ENCODE assay signal across 11 cellular contexts in the genomic region with DNA sequence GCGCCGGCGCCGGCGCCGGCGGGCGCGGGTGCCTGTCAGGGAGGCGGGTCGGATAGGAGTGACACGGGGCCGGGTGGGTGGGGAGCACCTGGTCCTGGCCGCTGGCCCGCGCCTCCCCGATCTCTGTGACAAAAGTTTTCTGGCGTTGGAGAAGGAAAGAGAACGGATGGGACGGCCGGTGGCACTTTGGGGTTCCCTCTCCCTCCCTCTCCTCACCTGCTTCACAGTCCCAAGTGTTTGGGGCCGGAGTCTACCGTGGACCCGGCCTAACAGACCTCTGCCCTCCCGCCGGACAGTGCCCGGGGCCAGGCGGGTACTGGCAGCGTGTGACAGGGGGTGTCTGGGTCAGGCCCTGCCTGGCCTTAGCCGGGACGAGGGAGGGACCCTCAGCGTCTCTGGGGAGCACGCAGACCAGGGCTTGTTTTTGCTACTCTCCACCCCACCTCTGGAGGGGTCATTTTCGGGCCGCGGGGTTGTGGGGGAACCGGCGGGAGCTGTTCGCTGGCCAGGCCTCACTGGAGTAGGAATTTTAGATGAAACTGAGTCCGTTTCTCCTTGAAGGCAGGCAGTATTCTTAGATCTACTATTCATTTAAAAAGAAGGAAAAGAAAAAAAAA. TPM values are rescaled to one million over a fixed set of nuclear protein-coding genes. Genes with fewer than 3 reads are reported as not detected.
DNase-seq lines count a peak whose midpoint lies in the region; ATAC-seq and TF ChIP-seq lines count a peak whose summit lies in the region.
"Had no signal": no experiment of that assay in that cellular context is flagged by ENCODE, and none has a peak within 500 bp of the region (broad histone marks: within the 10 kb centered on the region; RNA-seq: fewer than 3 reads in every experiment).

No MANE protein-coding gene starts in this region.

- no peak overlapping the region for H3K27ac ChIP-seq in skeletal muscle tissue (ENCODE audit: low read depth, low read length)

- peak overlapping the region; percentile 38 for H3K4me3 Mint-ChIP-seq in activated T-helper 17 cell treated with anti-CD3 and anti-CD28 coated beads, Interleukin-2, amount 50 U/mL, for 72 hours

- peaks cover 9% of the 10 kb centered on the region for H3K4me1 Mint-ChIP-seq in activated T-helper 17 cell treated with anti-CD3 and anti-CD28 coated beads, Interleukin-2, amount 50 U/mL, for 72 hours

- H3K27me3 Mint-ChIP-seq in activated T-helper 17 cell treated with anti-CD3 and anti-CD28 coated beads, Interleukin-2, amount 50 U/mL, for 72 hours: peaks cover 63% of the 10 kb centered on the region

- H3K4me3 ChIP-seq in iPS-18c (ENCODE audit: insufficient read depth, low read depth, low read length) (peak overlapping the region; percentile 64), skeletal muscle tissue (ENCODE audit: low read length in 3 of 3) (peak overlapping the region in 2 of 3 donors; percentile 73 to 77)

- no peaks in the 10 kb centered on the region for H3K36me3 ChIP-seq in skeletal muscle tissue (ENCODE audit: control insufficient read depth in 3 of 3, insufficient read depth in 3 of 3, low read length in 3 of 3)

- TF ChIP-seq CTCF in GM20000 (IDR thresholded peaks at IDR 0.05; ENCODE audit: extremely low read depth, missing control alignments): no peak

- no peak overlapping the region for H3K27ac Mint-ChIP-seq in activated T-helper 17 cell treated with anti-CD3 and anti-CD28 coated beads, Interleukin-2, amount 50 U/mL, for 72 hours

- H3K36me3 Mint-ChIP-seq in activated T-helper 17 cell treated with anti-CD3 and anti-CD28 coated beads, Interleukin-2, amount 50 U/mL, for 72 hours (ENCODE audit: low read depth): no peaks in the 10 kb centered on the region

- no peak overlapping the region for H3K9ac ChIP-seq in skeletal muscle tissue (ENCODE audit: low read depth in 1 of 3, low read length in 3 of 3)

- H3K9me3 ChIP-seq in iPS-18c (ENCODE audit: control insufficient read depth, insufficient read depth, low read length) (no peaks in the 10 kb centered on the region), skeletal muscle tissue (ENCODE audit: control insufficient read depth in 3 of 3, low read length in 3 of 3) (peaks cover 0 to 3% (median 0%) of the 10 kb centered on the region in 3 donors)

- H3K9me3 Mint-ChIP-seq in activated T-helper 17 cell treated with anti-CD3 and anti-CD28 coated beads, Interleukin-2, amount 50 U/mL, for 72 hours: no peaks in the 10 kb centered on the region

- ATAC-seq in activated T-helper 17 cell treated with anti-CD3 and anti-CD28 coated beads, Interleukin-2, amount 50 U/mL, for 72 hours (replicated peaks): no peak
- no peak for ATAC-seq in GM21390 (IDR thresholded peaks at IDR 0.05; ENCODE audit: unreplicated experiment)

- H3K27me3 ChIP-seq in skeletal muscle tissue (ENCODE audit: control insufficient read depth in 3 of 3, insufficient read depth in 3 of 3, low read length in 3 of 3): peaks cover 90 to 98% (median 95%) of the 10 kb centered on the region in 3 donors

- peak; percentile 32 for DNase-seq in GM20000 (ENCODE audit: low spot score)
- DNase-seq in NOMO-1 (lab: John Stamatoyannopoulos, UW; ENCODE audit: unreplicated experiment in 2 of 2): no peak
- DNase-seq in stimulated activated CD4-positive, alpha-beta T cell treated with anti-CD3 and anti-CD28 coated beads, Interleukin-4, amount 100 ng/mL, for 4 hours: no peak
- DNase-seq in AG08395 (ENCODE audit: low spot score): no peak
- DNase-seq: activated effector memory CD4-positive, alpha-beta T cell treated with Interleukin-2 at 50 U/mL for 16 hours; substantia nigra had no signal

- peaks cover 28 to 34% (median 31%) of the 10 kb centered on the region in 3 donors for H3K4me1 ChIP-seq in skeletal muscle tissue (ENCODE audit: control insufficient read depth in 3 of 3, insufficient read depth in 3 of 3, low read length in 3 of 3)

RNA-seq across cellular contexts. Expression of gene PRDM6, which starts 1.7 kb away (rescaled TPM):
- under 1 TPM in 1 of 2 donors, not detected in 1; 0.05 TPM for total RNA-seq in activated T-helper 17 cell treated with anti-CD3 and anti-CD28 coated beads, Interleukin-2, amount 50 U/mL, for 72 hours
- 0.52 TPM for total RNA-seq in skeletal muscle tissue
- total RNA-seq: T-helper 1 cell treated with Interleukin-12 subunit alpha and Interleukin-12 subunit beta and Interleukin-4 antibody, amounts not matched to agents 30 ng/mL and 1 ng/mL, for 36 hours had no signal

RNA-seq across cellular contexts. Expression of gene PPIC, which starts 54.2 kb away (rescaled TPM):
- total RNA-seq in activated T-helper 17 cell treated with anti-CD3 and anti-CD28 coated beads, Interleukin-2, amount 50 U/mL, for 72 hours: not detected
- total RNA-seq in skeletal muscle tissue: 13.6 TPM
- total RNA-seq: T-helper 1 cell treated with Interleukin-12 subunit alpha and Interleukin-12 subunit beta and Interleukin-4 antibody, amounts not matched to agents 30 ng/mL and 1 ng/mL, for 36 hours had no signal

Comparison
In these comparisons a context has a peak if more than half of its experiments do, and no peak if none do; other contexts are left out.
1. RNA of gene PPIC, which starts 54.2 kb away (total RNA-seq): 13.6 TPM in skeletal muscle tissue (single experiment); not detected in activated T-helper 17 cell treated with anti-CD3 and anti-CD28 coated beads, Interleukin-2, amount 50 U/mL, for 72 hours; every median in the first group is over 10 times any median in the second.